Comparison of ENCODE assay signal across 7 cellular contexts in the genomic region with DNA sequence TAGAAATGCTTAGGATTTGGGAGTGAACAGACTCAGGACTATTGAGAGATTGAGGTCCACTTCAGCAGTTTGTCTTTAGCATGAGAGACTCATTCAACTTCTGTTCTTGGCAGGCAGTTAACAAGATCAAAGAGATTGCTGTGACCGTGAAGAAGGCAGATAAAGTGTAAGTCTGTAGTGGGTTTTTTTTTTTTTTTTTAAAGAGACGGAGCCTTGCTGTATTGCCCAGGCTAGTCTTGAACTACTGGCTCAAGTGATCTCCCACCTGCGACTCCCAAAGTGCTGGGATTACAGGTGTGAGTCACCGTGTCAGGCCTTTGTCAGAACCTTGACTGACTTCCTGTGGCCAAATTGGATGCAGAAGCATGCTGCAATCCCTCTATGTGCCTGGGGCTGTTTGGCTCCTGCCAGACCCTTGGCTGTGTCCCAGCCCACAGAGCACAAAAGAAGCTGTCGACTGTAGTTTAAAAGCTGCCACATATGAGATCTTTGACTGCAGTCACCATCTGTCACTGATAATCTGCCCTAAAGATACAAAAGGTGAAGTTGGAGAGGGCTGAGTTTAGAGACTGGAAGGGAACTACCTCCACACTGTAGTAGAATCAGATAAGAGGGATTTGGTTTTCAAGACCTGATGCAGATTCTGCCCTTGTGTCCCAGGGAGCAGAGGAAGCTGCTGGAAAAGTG. TPM values are rescaled to one million over a fixed set of nuclear protein-coding genes. Genes with fewer than 3 reads are reported as not detected.
DNase-seq lines count a peak whose midpoint lies in the region; ATAC-seq, FAIRE-seq and TF ChIP-seq lines count a peak whose summit lies in the region.

No MANE protein-coding gene starts in this region.

- H3K36me3 ChIP-seq in K562 (ENCODE audit: control insufficient read depth, insufficient read depth, low read length) (peaks cover 96% of the 10 kb centered on the region), mesendoderm (ENCODE audit: control insufficient read depth, insufficient read depth, low read length) (peaks cover 27% of the 10 kb centered on the region), neural progenitor cell (peaks cover 24% of the 10 kb centered on the region)

- H3K79me2 ChIP-seq in K562 (ENCODE audit: control insufficient read depth, insufficient read depth, low read length) (peaks cover 64% of the 10 kb centered on the region), mesendoderm (ENCODE audit: control insufficient read depth, insufficient read depth, low read length) (peaks cover 17% of the 10 kb centered on the region), neural progenitor cell (ENCODE audit: low read depth) (peaks cover 53% of the 10 kb centered on the region)

- H3K4ac ChIP-seq in mesendoderm (ENCODE audit: low read depth, low read length), result no peak overlapping the region

- ATAC-seq in K562, result peak; percentile 40

- peaks cover 23% of the 10 kb centered on the region for H3K36me3 Mint-ChIP-seq in neural progenitor cell

- TF ChIP-seq CTCF in K562 (IDR thresholded peaks at IDR 0.05 in 2 of 3, conservative IDR thresholded peaks at IDR 0.05 in 1 of 3; ENCODE audit: insufficient read depth in 2 of 3, low read depth in 1 of 3, low read length in 3 of 3) (no peak), neural progenitor cell (IDR thresholded peaks at IDR 0.05) (no peak)

- H3K27ac Mint-ChIP-seq in neural progenitor cell, result no peak overlapping the region

- H3F3A ChIP-seq in neural progenitor cell (ENCODE audit: low read depth), result no peaks in the 10 kb centered on the region

- no peak overlapping the region for H2BK120ac ChIP-seq in mesendoderm (ENCODE audit: low read depth, low read length)

- CTCF ChIA-PET in K562 (lab: Yijun Ruan, JAX; ENCODE audit: low intra/inter-chr PET ratio), result no interaction called here

- DNase-seq in GM04504 (ENCODE audit: low read depth) (peak; percentile 77), NCI-H2196 treated with DMSO at 0.1 percent for 48 hours (lab: John Stamatoyannopoulos, UW; ENCODE audit: unreplicated experiment) (peak; percentile 35), K562 (ENCODE audit: extremely low read depth in 1 of 4, low spot score in 3 of 4) (peak in 1 of 4 experiments; percentile 20), mesendoderm (peak; percentile 87), GF-D8 (lab: John Stamatoyannopoulos, UW) (no peak), HuH-7 (ENCODE audit: low spot score) (no peak), neural progenitor cell (ENCODE audit: low spot score) (no peak)

- no peak overlapping the region for H2BK15ac ChIP-seq in mesendoderm (replicated peaks; ENCODE audit: low read depth)

- H2AFZ ChIP-seq in K562 (ENCODE audit: low read depth, low read length) (no peak overlapping the region), neural progenitor cell (replicated peaks) (no peak overlapping the region)

- no peaks in the 10 kb centered on the region for H3K9me1 ChIP-seq in K562 (ENCODE audit: control insufficient read depth, insufficient read depth, low read length)

- no peak overlapping the region for H3K23ac ChIP-seq in mesendoderm (ENCODE audit: low read length)

- H3K79me1 ChIP-seq in mesendoderm (ENCODE audit: low read length), result peaks cover 11% of the 10 kb centered on the region

- H3K4me3 ChIP-seq in K562, result no peak overlapping the region
- no peak overlapping the region for H3K4me3 ChIP-seq in mesendoderm (ENCODE audit: low read length)
- no peak overlapping the region for H3K4me3 ChIP-seq in neural progenitor cell

- H3K27me3 ChIP-seq in K562 (ENCODE audit: control insufficient read depth in 2 of 2, insufficient read depth in 2 of 2, low read length in 2 of 2), result no peaks in the 10 kb centered on the region
- H3K27me3 ChIP-seq in mesendoderm (ENCODE audit: insufficient read depth, low read length, poor library complexity), result no peaks in the 10 kb centered on the region
- H3K27me3 ChIP-seq in neural progenitor cell, result no peaks in the 10 kb centered on the region

- in situ Hi-C loops in K562 (cut with MboI), result no loop called here

- no peak overlapping the region for H2BK5ac ChIP-seq in mesendoderm (ENCODE audit: low read length)

- H3K56ac ChIP-seq in mesendoderm (ENCODE audit: low read length), result no peak overlapping the region

- H4K20me1 ChIP-seq in K562 (replicated peaks; ENCODE audit: control insufficient read depth, insufficient read depth, low read length) (peaks cover 30% of the 10 kb centered on the region), neural progenitor cell (ENCODE audit: low read depth) (peaks cover 88% of the 10 kb centered on the region)

- TF ChIP-seq POLR2A in K562 (conservative IDR thresholded peaks at IDR 0.05), result no peak

- no peak for TF ChIP-seq RAD21 in K562 (CRISPR knock-in tag; conservative IDR thresholded peaks at IDR 0.05 in 1 of 2, IDR thresholded peaks at IDR 0.05 in 1 of 2)

- H3K27me3 Mint-ChIP-seq in neural progenitor cell (ENCODE audit: insufficient read depth, low read depth), result peaks cover 2% of the 10 kb centered on the region

- H3K4me2 ChIP-seq in K562 (ENCODE audit: insufficient read depth, low read length), result no peak overlapping the region
- H3K4me2 ChIP-seq in mesendoderm (ENCODE audit: low read length), result no peak overlapping the region
- H3K4me2 ChIP-seq in neural progenitor cell, result no peak overlapping the region

- no peak overlapping the region for H4K8ac ChIP-seq in mesendoderm (ENCODE audit: low read depth, low read length)

- H3K27ac ChIP-seq in K562 (ENCODE audit: extremely low read depth, low read depth, low read length) (peak overlapping the region; percentile 26; the same call in 1 of the 3 replicates), mesendoderm (ENCODE audit: low read depth, low read length) (no peak overlapping the region), neural progenitor cell (no peak overlapping the region)

- no peak for TF ChIP-seq EP300 in K562 (IDR thresholded peaks at IDR 0.05; ENCODE audit: low read length)

- no peak overlapping the region for H3K18ac ChIP-seq in mesendoderm (ENCODE audit: low read length)

- H2AK5ac ChIP-seq in mesendoderm (ENCODE audit: low read length), result no peak overlapping the region

- H3K9me3 Mint-ChIP-seq in neural progenitor cell, result no peaks in the 10 kb centered on the region

- no peaks in the 10 kb centered on the region for H3K4me1 Mint-ChIP-seq in neural progenitor cell

- WGBS in K562 (ENCODE audit: insufficient coverage, low coverage, missing lambda C conversion rate), result 31% methylated on average over 5 of the region's 5 CpGs
- no CpG with 5 or more reads among the region's 5 CpGs for WGBS in mesendoderm (ENCODE audit: extremely low coverage, insufficient coverage, low lambda C conversion rate)

- peak; percentile 48 for FAIRE-seq in K562 (lab: Jason Lieb, UNC)

- H3K9me3 ChIP-seq in K562 (replicated peaks; ENCODE audit: control insufficient read depth, insufficient read depth, low read depth, low read length) (no peaks in the 10 kb centered on the region), neural progenitor cell (ENCODE audit: low read depth) (no peaks in the 10 kb centered on the region)

- H3K9ac ChIP-seq in K562 (ENCODE audit: insufficient read depth in 1 of 2, low read depth in 2 of 2, low read length in 2 of 2) (no peak overlapping the region), mesendoderm (ENCODE audit: low read length) (no peak overlapping the region), neural progenitor cell (no peak overlapping the region)

- POLR2A ChIA-PET in K562 (lab: Yijun Ruan, JAX), result interaction anchor here (0.6 to 4.1 kb wide), 6 partner anchors 8 to 84 kb away, joined by 3 to 24 read pairs (median 5); a partner anchor contains a TSS

- H4K5ac ChIP-seq in mesendoderm (ENCODE audit: low read length), result no peak overlapping the region

- BruUV-seq in K562 (replicated peaks; lab: Mats Ljungman, UMichigan), result no TSS peak

- intact Hi-C loops in K562 (cut with micrococcal nuclease), result no loop called here

- H3K4me3 Mint-ChIP-seq in neural progenitor cell, result no peak overlapping the region

- H3K4me1 ChIP-seq in K562 (replicated peaks in 1 of 2; ENCODE audit: control insufficient read depth in 2 of 2, insufficient read depth in 2 of 2, low read length in 2 of 2) (peaks cover 0 to 10% of the 10 kb centered on the region in 2 experiments; a peak in 3 of 5 replicates), mesendoderm (ENCODE audit: control insufficient read depth, low read depth, low read length) (no peaks in the 10 kb centered on the region), neural progenitor cell (no peaks in the 10 kb centered on the region)

RNA-seq across cellular contexts. Expression of a gene that starts 9.9 kb away (rescaled TPM):
- 147 and 196 TPM in 2 replicates for total RNA-seq in K562 (2011; cell fraction: chromatin; rRNA removed; ENCODE audit: low replicate concordance)
- total RNA-seq in K562 (2011; cell fraction: nucleolus; rRNA removed), result 171 and 174 TPM in 2 replicates
- total RNA-seq in K562 (2011; cell fraction: nucleoplasm; rRNA removed), result 140 and 154 TPM in 2 replicates
- total RNA-seq in K562 (2014; rRNA removed), result 638 and 695 TPM in 2 replicates
- total RNA-seq in K562 (2014; rRNA removed; fragmentation: Illumina TruSeq; extraction: Trizol), result 579 and 592 TPM in 2 replicates
- 599 and 679 TPM in 2 replicates for total RNA-seq in K562 (2015; rRNA removed; fragmentation: Illumina TruSeq; extraction: Trizol)
- total RNA-seq in K562 (2021), result 647 and 659 TPM in 2 replicates
- 366 and 847 TPM in 2 replicates for polyA plus RNA-seq in K562 (2011; rRNA removed)
- 404 and 796 TPM in 2 replicates for polyA plus RNA-seq in K562 (2011; cell fraction: cytosol; rRNA removed)
- 126 and 224 TPM in 2 replicates for polyA plus RNA-seq in K562 (2011; cell fraction: nucleus; rRNA removed)
- 329 and 1,243 TPM in 2 replicates for polyA plus RNA-seq in K562 (2012)
- polyA plus RNA-seq in K562 (2014; fragmentation: Illumina TruSeq; extraction: Trizol), result 833 and 856 TPM in 2 replicates
- 100 to 1,000 TPM; 326 to 587 TPM for polyA plus RNA-seq in K562 (2014; fragmentation: Nextera tagmentation; extraction: Ambion mirVana)
- polyA plus RNA-seq in K562 (2014; rRNA removed), result 625 and 697 TPM in 2 replicates
- polyA minus RNA-seq in K562 (2011; rRNA and poly(A)+ RNA removed), result 536 and 870 TPM in 2 replicates
- 230 and 274 TPM in 2 replicates for polyA minus RNA-seq in K562 (2011; cell fraction: cytosol; rRNA and poly(A)+ RNA removed)
- 90.9 and 94.3 TPM in 2 replicates for polyA minus RNA-seq in K562 (2011; cell fraction: nucleus; rRNA and poly(A)+ RNA removed)
- 657 TPM for polyA plus RNA-seq in mesendoderm (2013, experiment 1 of 2)
- 670 TPM for polyA plus RNA-seq in mesendoderm (2013, experiment 2 of 2)
- 365 and 456 TPM in 2 replicates for total RNA-seq in neural progenitor cell (ENCODE audit: low replicate concordance)

RNA-seq across cellular contexts. Expression of a gene that starts 11.0 kb away (rescaled TPM):
- 11.4 and 34.2 TPM in 2 replicates for total RNA-seq in K562 (2011; cell fraction: chromatin; rRNA removed; ENCODE audit: low replicate concordance)
- 47.5 and 50.4 TPM in 2 replicates for total RNA-seq in K562 (2011; cell fraction: nucleolus; rRNA removed)
- total RNA-seq in K562 (2011; cell fraction: nucleoplasm; rRNA removed), result 38.3 and 45.1 TPM in 2 replicates
- total RNA-seq in K562 (2014; rRNA removed) (43.1 and 47.4 TPM in 2 replicates), K562 (2014; rRNA removed; fragmentation: Illumina TruSeq; extraction: Trizol) (26.1 and 32.9 TPM in 2 replicates), K562 (2015; rRNA removed; fragmentation: Illumina TruSeq; extraction: Trizol) (33.8 and 33.9 TPM in 2 replicates), K562 (2021) (36.3 and 41.2 TPM in 2 replicates), neural progenitor cell (ENCODE audit: low replicate concordance) (3.9 and 8.2 TPM in 2 replicates)
- polyA plus RNA-seq in K562 (2011; rRNA removed) (23.3 and 34.2 TPM in 2 replicates), K562 (2014; fragmentation: Illumina TruSeq; extraction: Trizol) (36.1 and 38.5 TPM in 2 replicates), K562 (2014; fragmentation: Nextera tagmentation; extraction: Ambion mirVana) (10 to 100 TPM in 1 of 2 experiments, 1 to 10 TPM in 1; 7.3 to 10.7 TPM), K562 (2014; rRNA removed) (40.9 and 43.1 TPM in 2 replicates)
- 27.5 and 84.8 TPM in 2 replicates for polyA plus RNA-seq in K562 (2011; cell fraction: cytosol; rRNA removed)
- polyA plus RNA-seq in K562 (2011; cell fraction: nucleus; rRNA removed), result 13.6 and 23.0 TPM in 2 replicates
- 34.4 and 39.4 TPM in 2 replicates for polyA plus RNA-seq in K562 (2012)
- 9.2 and 20.3 TPM in 2 replicates for polyA minus RNA-seq in K562 (2011; rRNA and poly(A)+ RNA removed)
- polyA minus RNA-seq in K562 (2011; cell fraction: cytosol; rRNA and poly(A)+ RNA removed), result 9.3 and 18.8 TPM in 2 replicates
- polyA minus RNA-seq in K562 (2011; cell fraction: nucleus; rRNA and poly(A)+ RNA removed), result 6.7 and 7.3 TPM in 2 replicates
- polyA plus RNA-seq in mesendoderm (2013, experiment 1 of 2), result 5.6 TPM
- polyA plus RNA-seq in mesendoderm (2013, experiment 2 of 2), result 5.6 TPM

RNA-seq across cellular contexts. Expression of a gene that starts 30.0 kb away (rescaled TPM):
- 42.1 and 110 TPM in 2 replicates for total RNA-seq in K562 (2011; cell fraction: chromatin; rRNA removed; ENCODE audit: low replicate concordance)
- total RNA-seq in K562 (2011; cell fraction: nucleolus; rRNA removed), result 65.9 and 71.5 TPM in 2 replicates
- 61.0 and 61.4 TPM in 2 replicates for total RNA-seq in K562 (2011; cell fraction: nucleoplasm; rRNA removed)
- total RNA-seq in K562 (2014; rRNA removed) (32.0 and 39.5 TPM in 2 replicates), K562 (2014; rRNA removed; fragmentation: Illumina TruSeq; extraction: Trizol) (27.8 and 30.7 TPM in 2 replicates), K562 (2015; rRNA removed; fragmentation: Illumina TruSeq; extraction: Trizol) (34.7 and 37.2 TPM in 2 replicates), K562 (2021) (43.4 and 44.4 TPM in 2 replicates), neural progenitor cell (ENCODE audit: low replicate concordance) (21.0 and 31.4 TPM in 2 replicates)
- polyA plus RNA-seq in K562 (2011; rRNA removed) (32.8 and 46.7 TPM in 2 replicates), K562 (2014; fragmentation: Illumina TruSeq; extraction: Trizol) (49.9 and 56.8 TPM in 2 replicates), K562 (2014; fragmentation: Nextera tagmentation; extraction: Ambion mirVana) (10 to 100 TPM; 11.4 to 20.8 TPM), K562 (2014; rRNA removed) (31.7 and 51.6 TPM in 2 replicates)
- polyA plus RNA-seq in K562 (2011; cell fraction: cytosol; rRNA removed), result 31.4 and 48.2 TPM in 2 replicates
- polyA plus RNA-seq in K562 (2011; cell fraction: nucleus; rRNA removed), result 43.5 and 96.9 TPM in 2 replicates
- 30.6 and 31.1 TPM in 2 replicates for polyA plus RNA-seq in K562 (2012)
- 19.6 and 36.4 TPM in 2 replicates for polyA minus RNA-seq in K562 (2011; rRNA and poly(A)+ RNA removed)
- 9.3 and 21.5 TPM in 2 replicates for polyA minus RNA-seq in K562 (2011; cell fraction: cytosol; rRNA and poly(A)+ RNA removed)
- polyA minus RNA-seq in K562 (2011; cell fraction: nucleus; rRNA and poly(A)+ RNA removed), result 23.3 and 27.6 TPM in 2 replicates
- polyA plus RNA-seq in mesendoderm (2013, experiment 1 of 2), result 43.1 TPM
- polyA plus RNA-seq in mesendoderm (2013, experiment 2 of 2), result 42.7 TPM

RNA-seq across cellular contexts. Expression of a gene that starts 40.3 kb away (rescaled TPM):
- 9.4 and 23.0 TPM in 2 replicates for total RNA-seq in K562 (2011; cell fraction: chromatin; rRNA removed; ENCODE audit: low replicate concordance)
- 12.6 and 13.2 TPM in 2 replicates for total RNA-seq in K562 (2011; cell fraction: nucleolus; rRNA removed)
- total RNA-seq in K562 (2011; cell fraction: nucleoplasm; rRNA removed), result 9.8 and 10.7 TPM in 2 replicates
- total RNA-seq in K562 (2014; rRNA removed) (3.5 and 4.8 TPM in 2 replicates), K562 (2014; rRNA removed; fragmentation: Illumina TruSeq; extraction: Trizol) (1.5 and 1.9 TPM in 2 replicates), K562 (2015; rRNA removed; fragmentation: Illumina TruSeq; extraction: Trizol) (1.4 and 1.9 TPM in 2 replicates), K562 (2021) (7.7 and 8.2 TPM in 2 replicates), neural progenitor cell (ENCODE audit: low replicate concordance) (1.5 and 6.3 TPM in 2 replicates)
- polyA plus RNA-seq in K562 (2011; rRNA removed) (5.5 and 6.1 TPM in 2 replicates), K562 (2014; fragmentation: Illumina TruSeq; extraction: Trizol) (4.1 and 4.4 TPM in 2 replicates), K562 (2014; fragmentation: Nextera tagmentation; extraction: Ambion mirVana) (under 1 TPM; 0.21 to 0.36 TPM), K562 (2014; rRNA removed) (6.8 and 7.1 TPM in 2 replicates)
- 5.6 and 7.1 TPM in 2 replicates for polyA plus RNA-seq in K562 (2011; cell fraction: cytosol; rRNA removed)
- 26.4 and 47.6 TPM in 2 replicates for polyA plus RNA-seq in K562 (2011; cell fraction: nucleus; rRNA removed)
- 3.4 and 4.5 TPM in 2 replicates for polyA plus RNA-seq in K562 (2012)
- 3.4 and 4.9 TPM in 2 replicates for polyA minus RNA-seq in K562 (2011; rRNA and poly(A)+ RNA removed)
- polyA minus RNA-seq in K562 (2011; cell fraction: cytosol; rRNA and poly(A)+ RNA removed), result 3.2 and 5.6 TPM in 2 replicates
- polyA minus RNA-seq in K562 (2011; cell fraction: nucleus; rRNA and poly(A)+ RNA removed), result 8.7 and 9.3 TPM in 2 replicates
- 2.1 TPM for polyA plus RNA-seq in mesendoderm (2013, experiment 1 of 2)
- polyA plus RNA-seq in mesendoderm (2013, experiment 2 of 2), result 2.2 TPM

RNA-seq across cellular contexts. Expression of a gene that starts 41.7 kb away (rescaled TPM):
- not detected in 2 replicates for total RNA-seq in K562 (2011; cell fraction: chromatin; rRNA removed; ENCODE audit: low replicate concordance)
- total RNA-seq in K562 (2011; cell fraction: nucleolus; rRNA removed), result not detected in 2 replicates
- not detected in 2 replicates for total RNA-seq in K562 (2011; cell fraction: nucleoplasm; rRNA removed)
- total RNA-seq in K562 (2014; rRNA removed), result not detected in 2 replicates
- not detected in 2 replicates for total RNA-seq in K562 (2014; rRNA removed; fragmentation: Illumina TruSeq; extraction: Trizol)
- total RNA-seq in K562 (2015; rRNA removed; fragmentation: Illumina TruSeq; extraction: Trizol), result not detected in 2 replicates
- total RNA-seq in K562 (2021), result not detected in 2 replicates
- not detected in 2 replicates for polyA plus RNA-seq in K562 (2011; rRNA removed)
- not detected in 2 replicates for polyA plus RNA-seq in K562 (2011; cell fraction: cytosol; rRNA removed)
- not detected in 2 replicates for polyA plus RNA-seq in K562 (2011; cell fraction: nucleus; rRNA removed)
- polyA plus RNA-seq in K562 (2012), result not detected in 2 replicates
- polyA plus RNA-seq in K562 (2014; fragmentation: Illumina TruSeq; extraction: Trizol), result not detected in 2 replicates
- polyA plus RNA-seq in K562 (2014; fragmentation: Nextera tagmentation; extraction: Ambion mirVana), result not detected
- not detected in 2 replicates for polyA plus RNA-seq in K562 (2014; rRNA removed)
- polyA minus RNA-seq in K562 (2011; rRNA and poly(A)+ RNA removed), result not detected in 2 replicates
- not detected in 2 replicates for polyA minus RNA-seq in K562 (2011; cell fraction: cytosol; rRNA and poly(A)+ RNA removed)
- not detected in 2 replicates for polyA minus RNA-seq in K562 (2011; cell fraction: nucleus; rRNA and poly(A)+ RNA removed)
- 0.03 TPM for polyA plus RNA-seq in mesendoderm (2013, experiment 1 of 2)
- 0.01 TPM for polyA plus RNA-seq in mesendoderm (2013, experiment 2 of 2)
- not detected in 2 replicates for total RNA-seq in neural progenitor cell (ENCODE audit: low replicate concordance)

Comparison
In these comparisons a context has a peak if more than half of its experiments do, and no peak if none do; other contexts are left out.
1. DNase-seq: peak in GM04504 (single experiment), NCI-H2196 treated with DMSO at 0.1 percent for 48 hours (single experiment) and mesendoderm (single experiment); none in GF-D8 (single experiment), HuH-7 (single experiment) and neural progenitor cell (single experiment).